22 cellular contexts compared by ENCODE assay signal in genomic region chr16:2088192-2088631, GRCh38. TPM values are rescaled to one million over a fixed set of nuclear protein-coding genes. Genes with fewer than 3 reads are reported as not detected.
DNase-seq lines count a peak whose midpoint lies in the region; TF ChIP-seq lines count a peak whose summit lies in the region.
"Had no signal": no experiment of that assay in that cellular context is flagged by ENCODE, and none has a peak within 500 bp of the region (broad histone marks: within the 10 kb centered on the region; RNA-seq: fewer than 3 reads in every experiment).

No MANE protein-coding gene starts in this region.

- peaks cover 4% of the 10 kb centered on the region for H3K36me3 Mint-ChIP-seq in endothelial cell (ENCODE audit: low read depth, unreplicated experiment)
- H3K36me3 Mint-ChIP-seq: CD4-positive, CD25-positive, alpha-beta regulatory T cell had no signal

- H3K27me3 Mint-ChIP-seq in endothelial cell (ENCODE audit: unreplicated experiment) = peaks cover 19% of the 10 kb centered on the region
- H3K27me3 Mint-ChIP-seq: CD4-positive, CD25-positive, alpha-beta regulatory T cell; T-helper 17 cell had no signal

- no peak for TF ChIP-seq CTCF in endothelial cell (IDR thresholded peaks at IDR 0.05; ENCODE audit: unreplicated experiment)
- TF ChIP-seq CTCF in right atrium auricular region (IDR thresholded peaks at IDR 0.05) = no peak

- no peak overlapping the region for H3K9ac ChIP-seq in SK-N-MC (ENCODE audit: insufficient read length)

- H3K27ac Mint-ChIP-seq in endothelial cell (ENCODE audit: unreplicated experiment) = peak overlapping the region; percentile 24
- H3K27ac Mint-ChIP-seq: T-helper 17 cell had no signal

- H3K9me3 ChIP-seq in SK-N-MC (ENCODE audit: low read depth, low read length) (no peaks in the 10 kb centered on the region), right atrium auricular region (no peaks in the 10 kb centered on the region)
- H3K9me3 ChIP-seq: MG63 had no signal

- in situ Hi-C loops in G401 (cut with HindIII; ENCODE audit: low sequenced_read_pairs) = no loop called here

- H3K4me1 ChIP-seq in right atrium auricular region = peaks cover 0 to 7% of the 10 kb centered on the region in 2 donors

- H3K36me3 ChIP-seq in SK-N-MC (ENCODE audit: insufficient read depth, low read length) (peaks cover 6% of the 10 kb centered on the region; the same call in 1 of the 2 replicates), right atrium auricular region (peaks cover 60% of the 10 kb centered on the region)

- peak; percentile 52 for DNase-seq in DMS 273 (lab: John Stamatoyannopoulos, UW; ENCODE audit: unreplicated experiment)
- no peak for DNase-seq in DMS 273 treated with DMSO at 0.1 percent for 48 hours (lab: John Stamatoyannopoulos, UW)
- DNase-seq in G401 (ENCODE audit: low spot score) = peak; percentile 88
- no peak for DNase-seq in SK-N-MC (ENCODE audit: low read depth, low spot score)
- no peak for DNase-seq in endothelial cell (ENCODE audit: low spot score)
- no peak for DNase-seq in DMS79 (lab: John Stamatoyannopoulos, UW)
- DNase-seq in NCI-H446 (lab: John Stamatoyannopoulos, UW) = no peak
- DNase-seq in right atrium auricular region (ENCODE audit: low spot score) = no peak
- DNase-seq: 8988T; AML-193; CD4-positive, CD25-positive, alpha-beta regulatory T cell; GDM1; GOT3; HCEC 1CT; Kasumi-1; MG63; NCI-H187 treated with DMSO at 0.1 percent for 48 hours; NCI-H2107; NCI-H510A treated with DMSO at 0.1 percent for 48 hours; NCI-H774; NK-92 treated with Interleukin-12 subunit alpha and Interleukin-12 subunit beta, amount 100 ng/mL, for 24 hours; T-helper 17 cell had no signal

- H3K4me3 ChIP-seq in SK-N-MC = no peak overlapping the region
- no peak overlapping the region for H3K4me3 ChIP-seq in right atrium auricular region
- H3K4me3 ChIP-seq: MG63 had no signal

- H3K9me3 Mint-ChIP-seq in endothelial cell (ENCODE audit: unreplicated experiment) = no peaks in the 10 kb centered on the region
- H3K9me3 Mint-ChIP-seq: CD4-positive, CD25-positive, alpha-beta regulatory T cell had no signal

- H3K4me1 Mint-ChIP-seq in endothelial cell (ENCODE audit: unreplicated experiment) = no peaks in the 10 kb centered on the region
- H3K4me1 Mint-ChIP-seq: CD4-positive, CD25-positive, alpha-beta regulatory T cell; T-helper 17 cell had no signal

- H3K4me3 Mint-ChIP-seq in endothelial cell (ENCODE audit: unreplicated experiment) = no peak overlapping the region
- H3K4me3 Mint-ChIP-seq: T-helper 17 cell had no signal

- no peaks in the 10 kb centered on the region for H3K27me3 ChIP-seq in right atrium auricular region
- H3K27me3 ChIP-seq: MG63 had no signal

- H3K27ac ChIP-seq in SK-N-MC = 0 out of 2 replicates have a peak overlapping the region, but pooled peaks have one; percentile 19
- no peak overlapping the region for H3K27ac ChIP-seq in right atrium auricular region

RNA-seq across cellular contexts. Expression of gene TSC2, which starts 40.4 kb away (rescaled TPM):
- total RNA-seq in G401 (2014; rRNA removed; shearing (Covaris generic)) = 23.3 and 36.4 TPM in 2 replicates
- total RNA-seq in endothelial cell (ENCODE audit: unreplicated experiment) (180 TPM), right atrium auricular region (10 to 100 TPM; 42.4 to 43.2 TPM)

RNA-seq across cellular contexts. Expression of gene NTHL1, which starts 40.6 kb away (rescaled TPM):
- total RNA-seq in G401 (2014; rRNA removed; shearing (Covaris generic)) = 25.2 and 36.6 TPM in 2 replicates
- 25.6 TPM for total RNA-seq in endothelial cell (ENCODE audit: unreplicated experiment)
- 10 to 100 TPM; 10.3 to 17.7 TPM for total RNA-seq in right atrium auricular region

RNA-seq across cellular contexts. Expression of gene PKD1, which starts 47.5 kb away (rescaled TPM):
- total RNA-seq in G401 (2014; rRNA removed; shearing (Covaris generic)) = 42.0 and 113 TPM in 2 replicates
- total RNA-seq in endothelial cell (ENCODE audit: unreplicated experiment) (70.0 TPM), right atrium auricular region (100 to 1,000 TPM; 218 to 276 TPM)

Comparison
In these comparisons a context has a peak if more than half of its experiments do, and no peak if none do; other contexts are left out.
1. DNase-seq: peak in DMS 273 (single experiment) and G401 (single experiment); none in DMS 273 treated with DMSO at 0.1 percent for 48 hours (single experiment), SK-N-MC (single experiment), endothelial cell (single experiment), DMS79 (single experiment), NCI-H446 (0 of 2) and right atrium auricular region (single experiment).